ENCODE assay signal across 20 cellular contexts in genomic region chr19:18273566-18274302, GRCh38. TPM values are rescaled to one million over a fixed set of nuclear protein-coding genes. Genes with fewer than 3 reads are reported as not detected.
DNase-seq lines count a peak whose midpoint lies in the region; ATAC-seq, FAIRE-seq and TF ChIP-seq lines count a peak whose summit lies in the region.
"Had no signal": no experiment of that assay in that cellular context is flagged by ENCODE, and none has a peak within 500 bp of the region (broad histone marks: within the 10 kb centered on the region; RNA-seq: fewer than 3 reads in every experiment).

No MANE protein-coding gene starts in this region.

- peaks cover 38% of the 10 kb centered on the region for H3K4me1 ChIP-seq in CD4-positive, alpha-beta memory T cell (ENCODE audit: insufficient read depth, low read length)
- H3K4me1 ChIP-seq in kidney (ENCODE audit: control insufficient read depth in 1 of 2, insufficient read depth in 1 of 2, low read depth in 1 of 2, low read length in 2 of 2), result peaks cover 23 to 28% of the 10 kb centered on the region in 2 donors
- H3K4me1 ChIP-seq in stomach, result peaks cover 49 to 68% (median 52%) of the 10 kb centered on the region in 4 donors

- TF ChIP-seq EP300 in stomach (IDR thresholded peaks at IDR 0.05), result no peak

- peak overlapping the region in 1 of 2 donors; percentile 15 for H3K9ac ChIP-seq in kidney (ENCODE audit: low read length in 2 of 2)

- POLR2A ChIA-PET in CD4-positive, alpha-beta memory T cell (lab: Charles Lee; ENCODE audit: partially characterized antibody), result interaction anchor here (1.8 to 27.2 kb wide), 3 partner anchors 27 to 91 kb away, joined by 3 to 1691 read pairs (median 1055); partner anchors contain the start of gene LSM4

- H3K9me3 ChIP-seq in CD4-positive, alpha-beta memory T cell (ENCODE audit: control insufficient read depth in 1 of 2, low read length in 2 of 2), result no peaks in the 10 kb centered on the region
- H3K9me3 ChIP-seq in T-helper 17 cell (ENCODE audit: control insufficient read depth, low read length, poor library complexity, severe bottlenecking) (no peaks in the 10 kb centered on the region), kidney (ENCODE audit: control insufficient read depth in 1 of 2, low read length in 2 of 2) (no peaks in the 10 kb centered on the region), stomach (no peaks in the 10 kb centered on the region)
- H3K9me3 ChIP-seq: MG63, ovary had no signal

- intact Hi-C loops in CD4-positive, alpha-beta memory T cell (cut with micrococcal nuclease), result no loop called here
- intact Hi-C loops in kidney (cut with DNase I) (loop anchor here (10.0 kb wide), 1 partner anchor 131 kb away; no protein-coding TSS in a partner anchor), stomach (cut with DNase I; ENCODE audit: low total_unique reads) (no loop called here), dorsolateral prefrontal cortex (cut with DNase I) (loop anchor here in 1 of 2 donors (10.0 kb wide), 1 partner anchor 121 kb away; the partner anchor contains the start of gene LRRC25)

- H3K4me3 ChIP-seq in CD4-positive, alpha-beta memory T cell (ENCODE audit: low read length in 2 of 2), result no peak overlapping the region
- H3K4me3 ChIP-seq in kidney (ENCODE audit: low read length in 2 of 2), result no peak overlapping the region
- no peak overlapping the region for H3K4me3 ChIP-seq in stomach
- H3K4me3 ChIP-seq in dorsolateral prefrontal cortex, result no peak overlapping the region
- H3K4me3 ChIP-seq: MG63, ovary had no signal

- peak overlapping the region in 5 of 8 donors; percentile 31 to 59 (median 55) for H3K4me3 Mint-ChIP-seq in CD4-positive, alpha-beta memory T cell
- H3K4me3 Mint-ChIP-seq in T-helper 17 cell, result peak overlapping the region; percentile 82
- H3K4me3 Mint-ChIP-seq: stimulated activated naive CD8-positive, alpha-beta T cell treated with anti-CD3 and anti-CD28 coated beads, Interleukin-15, amount 100 ng/mL, for 72 hours had no signal

- ATAC-seq in T-helper 17 cell (no peak), HG02938 (IDR thresholded peaks at IDR 0.05; ENCODE audit: unreplicated experiment) (no peak), GM18868 (IDR thresholded peaks at IDR 0.05; ENCODE audit: unreplicated experiment) (no peak)

- TF ChIP-seq POLR2A in stomach (IDR thresholded peaks at IDR 0.05), result no peak

- no peaks in the 10 kb centered on the region for H3K27me3 Mint-ChIP-seq in CD4-positive, alpha-beta memory T cell
- no peaks in the 10 kb centered on the region for H3K27me3 Mint-ChIP-seq in T-helper 17 cell
- H3K27me3 Mint-ChIP-seq: brain; stimulated activated naive CD8-positive, alpha-beta T cell treated with anti-CD3 and anti-CD28 coated beads, Interleukin-15, amount 100 ng/mL, for 72 hours had no signal

- peaks cover 4 to 41% of the 10 kb centered on the region in 2 donors for H3K36me3 Mint-ChIP-seq in CD4-positive, alpha-beta memory T cell
- peaks cover 2% of the 10 kb centered on the region for H3K36me3 Mint-ChIP-seq in T-helper 17 cell (ENCODE audit: low read depth)

- peaks cover 18 to 51% (median 33%) of the 10 kb centered on the region in 4 donors for H3K4me1 Mint-ChIP-seq in CD4-positive, alpha-beta memory T cell
- H3K4me1 Mint-ChIP-seq in T-helper 17 cell, result peaks cover 28% of the 10 kb centered on the region

- H3K27ac Mint-ChIP-seq in CD4-positive, alpha-beta memory T cell, result peak overlapping the region in 5 of 7 donors; percentile 71 to 100 (median 92)
- peak overlapping the region; percentile 99 for H3K27ac Mint-ChIP-seq in T-helper 17 cell

- DNase-seq in CD4-positive, alpha-beta memory T cell, result peak in 2 of 5 donors; percentile 31 to 57
- no peak for DNase-seq in T-helper 17 cell
- DNase-seq in kidney, result no peak
- DNase-seq in stomach, result no peak
- no peak for DNase-seq in GM03348 (ENCODE audit: low spot score)
- no peak for DNase-seq in dorsolateral prefrontal cortex
- DNase-seq: activated CD8-positive, alpha-beta memory T cell treated with anti-CD3 and anti-CD28 coated beads for 24 hours; DMS 273 treated with DMSO at 0.1 percent for 48 hours; NCI-H2081; NCI-H524; stimulated activated CD4-positive, alpha-beta T cell treated with anti-CD3 and anti-CD28 coated beads, Interleukin-12 subunit alpha, Interleukin-12 subunit beta, amount 100 ng/mL, for 4 hours had no signal

- CTCF ChIA-PET in CD4-positive, alpha-beta memory T cell (lab: Charles Lee; ENCODE audit: partially characterized antibody), result interaction anchor here (0.5 to 18.3 kb wide), 4 partner anchors 11 to 285 kb away, joined by 3 to 542 read pairs (median 6); no protein-coding TSS in a partner anchor

- no peak overlapping the region for H3K27ac ChIP-seq in CD4-positive, alpha-beta memory T cell (ENCODE audit: low read depth, low read length)
- H3K27ac ChIP-seq in kidney (ENCODE audit: low read depth in 2 of 2, low read length in 2 of 2) (peak overlapping the region; percentile 83 to 87), stomach (peak overlapping the region in 4 of 5 donors; percentile 79 to 85 (median 81)), dorsolateral prefrontal cortex (peak overlapping the region in 13 of 59 donors; percentile 9 to 85 (median 79))

- no peak for FAIRE-seq in kidney (lab: Jason Lieb, UNC)
- FAIRE-seq: GM18507 had no signal

- peaks cover 15% of the 10 kb centered on the region for H3K36me3 ChIP-seq in CD4-positive, alpha-beta memory T cell (ENCODE audit: insufficient read depth, low read length)
- H3K36me3 ChIP-seq in kidney (ENCODE audit: control insufficient read depth in 1 of 2, insufficient read depth in 2 of 2, low read length in 2 of 2), result peaks cover 3 to 9% of the 10 kb centered on the region in 2 donors
- peaks cover 8 to 38% (median 20%) of the 10 kb centered on the region in 4 donors for H3K36me3 ChIP-seq in stomach
- H3K36me3 ChIP-seq: ovary had no signal

- H3K27me3 ChIP-seq in CD4-positive, alpha-beta memory T cell (ENCODE audit: insufficient read depth, low read length), result no peaks in the 10 kb centered on the region
- H3K27me3 ChIP-seq in stomach (no peaks in the 10 kb centered on the region), dorsolateral prefrontal cortex (no peaks in the 10 kb centered on the region)
- H3K27me3 ChIP-seq: MG63, ovary had no signal

- peaks cover 0 to 55% (median 0%) of the 10 kb centered on the region in 8 donors for H3K9me3 Mint-ChIP-seq in CD4-positive, alpha-beta memory T cell
- H3K9me3 Mint-ChIP-seq: activated T-helper 2 cell treated with anti-CD3 and anti-CD28 coated beads, Interferon-gamma antibody, Interleukin-2, Interleukin-4, amounts not matched to agents 10 μg/mL and 5 μg/mL and 100 μg/mL, durations not matched to agents 14 hours and 24 hours and 36 hours; stimulated activated naive CD8-positive, alpha-beta T cell treated with anti-CD3 and anti-CD28 coated beads, Interleukin-15, amount 100 ng/mL, for 72 hours had no signal

- WGBS in stomach, 5 donors, result 83 to 96% (median 94%) methylated on average over 14 of the region's 14 CpGs

- TF ChIP-seq CTCF in kidney (IDR thresholded peaks at IDR 0.05; ENCODE audit: borderline replicate concordance, extremely low read depth, insufficient read depth) (no peak), stomach (IDR thresholded peaks at IDR 0.05) (no peak), dorsolateral prefrontal cortex (IDR thresholded peaks at IDR 0.05 in 54 of 56, conservative IDR thresholded peaks at IDR 0.05 in 2 of 56; ENCODE audit: low read depth in 1 of 56, partially characterized antibody in 56 of 56) (no peak)

RNA-seq across cellular contexts. Expression of gene IQCN, which starts 0.5 kb away (rescaled TPM):
- total RNA-seq in CD4-positive, alpha-beta memory T cell, result 1 to 10 TPM; 5.5 to 5.8 TPM
- polyA plus RNA-seq in CD4-positive, alpha-beta memory T cell, result 1 to 10 TPM in 1 of 2 donors, under 1 TPM in 1; 0.13 to 1.8 TPM
- total RNA-seq in T-helper 17 cell (10 to 100 TPM; 16.5 to 21.9 TPM), kidney (6.3 TPM), stomach (10 to 100 TPM in 1 of 5 donors, 1 to 10 TPM in 3, not detected in 1; 2.4 to 35.7 (median 4.0) TPM), dorsolateral prefrontal cortex (10 to 100 TPM in 1 of 120 experiments, 1 to 10 TPM in 119; 1.8 to 14.5 (median 4.1) TPM)
- polyA plus RNA-seq in kidney (ENCODE audit: insufficient read depth, low read depth, low replicate concordance) (0.82 TPM), stomach (1 to 10 TPM; 1.4 to 2.7 (median 2.6) TPM)
- total RNA-seq: HT1080 had no signal

RNA-seq across cellular contexts. Expression of gene JUND, which starts 7.7 kb away (rescaled TPM):
- 100 to 1,000 TPM; 163 TPM for total RNA-seq in CD4-positive, alpha-beta memory T cell
- polyA plus RNA-seq in CD4-positive, alpha-beta memory T cell, result 100 to 1,000 TPM in 1 of 2 donors, 10 to 100 TPM in 1; 16.5 to 133 TPM
- total RNA-seq in T-helper 17 cell (1,000 to 10,000 TPM; 1,212 to 1,401 TPM), kidney (181 TPM), stomach (1,000 to 10,000 TPM in 2 of 5 donors, 100 to 1,000 TPM in 3; 118 to 1,659 (median 737) TPM), dorsolateral prefrontal cortex (100 to 1,000 TPM; 163 to 440 (median 240) TPM)
- polyA plus RNA-seq in kidney (ENCODE audit: insufficient read depth, low read depth, low replicate concordance) (117 TPM), stomach (100 to 1,000 TPM in 2 of 3 donors, 10 to 100 TPM in 1; 78.6 to 272 (median 102) TPM)

RNA-seq across cellular contexts. Expression of gene PDE4C, which starts 47.5 kb away (rescaled TPM):
- total RNA-seq in CD4-positive, alpha-beta memory T cell, result under 1 TPM in 1 of 2 experiments, not detected in 1; 0.52 TPM
- polyA plus RNA-seq in CD4-positive, alpha-beta memory T cell, result not detected
- total RNA-seq in T-helper 17 cell (under 1 TPM in 1 of 2 donors, not detected in 1; 0.31 TPM), kidney (2.0 TPM), stomach (10 to 100 TPM in 3 of 5 donors, 1 to 10 TPM in 1, under 1 TPM in 1; 0.87 to 25.4 (median 11.4) TPM), dorsolateral prefrontal cortex (10 to 100 TPM in 12 of 120 experiments, 1 to 10 TPM in 107, under 1 TPM in 1; 0.81 to 14.6 (median 4.8) TPM)
- polyA plus RNA-seq in kidney (ENCODE audit: insufficient read depth, low read depth, low replicate concordance) (not detected), stomach (under 1 TPM in 1 of 3 donors, not detected in 2; 0.95 TPM)

RNA-seq across cellular contexts. Expression of gene LSM4, which starts 49.1 kb away (rescaled TPM):
- 10 to 100 TPM; 64.2 to 65.0 TPM for total RNA-seq in CD4-positive, alpha-beta memory T cell
- 100 to 1,000 TPM; 121 to 164 TPM for polyA plus RNA-seq in CD4-positive, alpha-beta memory T cell
- total RNA-seq in T-helper 17 cell (10 to 100 TPM; 43.3 to 46.6 TPM), kidney (87.7 TPM), stomach (100 to 1,000 TPM in 2 of 5 donors, 10 to 100 TPM in 3; 24.1 to 185 (median 98.6) TPM), dorsolateral prefrontal cortex (100 to 1,000 TPM in 6 of 120 experiments, 10 to 100 TPM in 114; 46.4 to 115 (median 74.8) TPM)
- polyA plus RNA-seq in kidney (ENCODE audit: insufficient read depth, low read depth, low replicate concordance) (245 TPM), stomach (100 to 1,000 TPM; 114 to 181 (median 173) TPM)
